Comparison of ENCODE assay signal across 1 cellular context in the genomic region with DNA sequence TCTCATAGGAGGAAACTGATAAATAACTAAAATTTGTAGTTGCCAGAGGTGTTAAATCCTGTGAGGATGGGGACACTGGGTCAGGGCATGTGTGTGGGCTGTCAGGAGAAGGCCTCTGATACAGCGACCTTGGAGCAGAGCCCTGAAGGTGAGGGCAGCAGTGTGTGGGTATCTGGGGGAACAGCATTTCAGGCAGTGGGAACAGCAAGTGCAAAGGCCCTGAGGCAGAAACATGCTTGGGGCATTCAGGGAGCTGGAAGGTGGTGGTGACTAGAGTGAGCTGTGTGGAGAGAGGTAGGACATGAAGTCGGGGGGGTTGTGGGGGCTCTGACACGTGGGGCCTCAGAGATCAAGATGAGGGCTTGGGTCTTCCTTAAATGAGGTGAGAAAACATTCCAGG.
TF ChIP-seq lines count a peak whose summit lies in the region.

No MANE protein-coding gene starts in this region.

TF ChIP-seq in H1, 55 proteins besides CTCF, POLR2A, EP300 and RAD21:
- peak in 1 of 2 experiments; percentile 59; a peak in 1 of 4 replicates for TF ChIP-seq HDAC2 (IDR thresholded peaks at IDR 0.05; ENCODE audit: borderline replicate concordance in 1 of 2, low read depth in 2 of 2, low read length in 2 of 2)
- peak; percentile 94 for TF ChIP-seq KDM1A (IDR thresholded peaks at IDR 0.05; ENCODE audit: borderline replicate concordance, low read length)
- TF ChIP-seq ASH2L (IDR thresholded peaks at IDR 0.05; ENCODE audit: low read length) = no peak
